1 cellular context compared by ENCODE assay signal in genomic region chr1:209621741-209622655, GRCh38.
TF ChIP-seq lines count a peak whose summit lies in the region.

No MANE protein-coding gene starts in this region.

TF ChIP-seq in HEK293, 187 proteins besides CTCF, POLR2A, EP300 and RAD21 (continued from another document):
- TF ChIP-seq SCRT1 (tag by site-specific recombination; IDR thresholded peaks at IDR 0.05; ENCODE audit: borderline replicate concordance) (peak; percentile 57; the same call in 1 of the 2 replicates), ZSCAN16 (tag by site-specific recombination; IDR thresholded peaks at IDR 0.05) (no peak), YY2 (tag by site-specific recombination; IDR thresholded peaks at IDR 0.05) (no peak), ZNF280C (tag by site-specific recombination; IDR thresholded peaks at IDR 0.05) (no peak)
- TF ChIP-seq, protein P1, sequence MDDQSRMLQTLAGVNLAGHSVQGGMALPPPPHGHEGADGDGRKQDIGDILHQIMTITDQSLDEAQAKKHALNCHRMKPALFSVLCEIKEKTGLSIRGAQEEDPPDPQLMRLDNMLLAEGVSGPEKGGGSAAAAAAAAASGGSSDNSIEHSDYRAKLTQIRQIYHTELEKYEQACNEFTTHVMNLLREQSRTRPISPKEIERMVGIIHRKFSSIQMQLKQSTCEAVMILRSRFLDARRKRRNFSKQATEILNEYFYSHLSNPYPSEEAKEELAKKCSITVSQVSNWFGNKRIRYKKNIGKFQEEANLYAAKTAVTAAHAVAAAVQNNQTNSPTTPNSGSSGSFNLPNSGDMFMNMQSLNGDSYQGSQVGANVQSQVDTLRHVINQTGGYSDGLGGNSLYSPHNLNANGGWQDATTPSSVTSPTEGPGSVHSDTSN (CRISPR knock-in tag; IDR thresholded peaks at IDR 0.05): no peak
